Comparison of ENCODE assay signal across 16 cellular contexts in the genomic region with DNA sequence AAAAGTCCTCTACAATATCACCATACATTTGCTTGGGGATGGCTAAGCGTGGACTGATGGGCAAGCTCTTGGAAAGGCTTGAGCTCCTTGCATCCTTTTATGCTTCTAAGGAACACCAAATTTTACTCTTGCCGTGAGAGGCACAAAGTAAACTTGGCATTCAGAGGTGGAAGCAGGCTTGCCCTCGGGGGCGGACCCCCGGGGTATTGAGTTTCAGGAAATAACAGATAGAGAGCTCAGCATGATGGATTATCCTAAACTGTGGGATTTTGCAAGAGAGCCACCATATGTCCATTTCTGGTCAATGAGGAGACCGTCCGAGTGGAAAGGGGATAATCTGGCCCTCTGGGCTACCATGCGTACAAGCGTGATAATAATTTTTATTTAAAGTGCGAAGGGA. TPM values are rescaled to one million over a fixed set of nuclear protein-coding genes. Genes with fewer than 3 reads are reported as not detected.
A peak's percentile ranks its signal among the peaks of the same experiment; 100 is the strongest.
DNase-seq lines count a peak whose midpoint lies in the region; ATAC-seq and TF ChIP-seq lines count a peak whose summit lies in the region.
"Had no signal": no experiment of that assay in that cellular context is flagged by ENCODE, and none has a peak within 500 bp of the region (broad histone marks: within the 10 kb centered on the region; RNA-seq: fewer than 3 reads in every experiment).

No MANE protein-coding gene starts in this region.

- intact Hi-C loops in PC-3 (cut with micrococcal nuclease): no loop called here

- TF ChIP-seq CTCF in neutrophil (IDR thresholded peaks at IDR 0.05): no peak
- TF ChIP-seq CTCF in PC-3 (conservative IDR thresholded peaks at IDR 0.05; ENCODE audit: low read depth, low read length): no peak

- H3K36me3 ChIP-seq in neutrophil (peaks cover 46% of the 10 kb centered on the region), PC-3 (ENCODE audit: low read depth, low read length) (no peaks in the 10 kb centered on the region)

- no peaks in the 10 kb centered on the region for H3K9me2 ChIP-seq in PC-3 (replicated peaks; ENCODE audit: low read length)

- no peak overlapping the region for H3K4me3 Mint-ChIP-seq in T-helper 17 cell

- H3K4me2 ChIP-seq in PC-3 (ENCODE audit: low read length): no peak overlapping the region

- DNase-seq in NCI-H82 (lab: John Stamatoyannopoulos, UW): peak; percentile 44
- DNase-seq in NCI-H82 treated with DMSO at 0.1 percent for 48 hours (lab: John Stamatoyannopoulos, UW; ENCODE audit: unreplicated experiment): no peak
- DNase-seq in T-helper 17 cell: no peak
- peak; percentile 14 for DNase-seq in iPS-NIHi11 (ENCODE audit: low spot score)
- DNase-seq in PC-3: no peak
- DNase-seq: DMS 273 treated with DMSO at 0.1 percent for 48 hours, KG1, MM.1S, NCI-H187, NCI-H2171 treated with DMSO at 0.1 percent for 48 hours, NCI-H510A, SHP77 treated with DMSO at 0.1 percent for 48 hours had no signal

- no peak overlapping the region for H3K9ac ChIP-seq in PC-3 (ENCODE audit: low read length)

- H3K36me3 Mint-ChIP-seq in T-helper 17 cell (ENCODE audit: low read depth): peaks cover 23% of the 10 kb centered on the region

- H3K4me1 ChIP-seq in neutrophil (ENCODE audit: control insufficient read depth in 1 of 2, insufficient read depth in 1 of 2, low read depth in 1 of 2, low read length in 1 of 2): peaks cover 39 to 41% of the 10 kb centered on the region in 2 experiments
- H3K4me1 ChIP-seq in PC-3 (ENCODE audit: insufficient read depth, low read length): no peaks in the 10 kb centered on the region

- no peak overlapping the region for H2AFZ ChIP-seq in PC-3 (ENCODE audit: low read length)

- BruUV-seq in PC-3 (replicated peaks; lab: Mats Ljungman, UMichigan): no TSS peak

- H3K79me2 ChIP-seq in PC-3 (ENCODE audit: low read length): no peaks in the 10 kb centered on the region

- no peaks in the 10 kb centered on the region for H3F3A ChIP-seq in PC-3 (ENCODE audit: low read length, unreplicated experiment)

- peak overlapping the region; percentile 24 for H3K27ac Mint-ChIP-seq in T-helper 17 cell

- H3K27ac ChIP-seq in neutrophil: peak overlapping the region; percentile 82
- no peak overlapping the region for H3K27ac ChIP-seq in PC-3 (ENCODE audit: low read length)
- H3K27ac ChIP-seq: 22Rv1 had no signal

- H3K4me3 ChIP-seq in neutrophil (ENCODE audit: low read depth in 1 of 2, low read length in 1 of 2) (no peak overlapping the region), PC-3 (ENCODE audit: low read length) (no peak overlapping the region)

- CTCF ChIA-PET in PC-3 (lab: Charles Lee): no interaction called here

- POLR2A ChIA-PET in PC-3 (lab: Charles Lee; ENCODE audit: unreplicated experiment): no interaction called here

- H3K27me3 Mint-ChIP-seq in T-helper 17 cell: no peaks in the 10 kb centered on the region

- H3K27me3 ChIP-seq in neutrophil: no peaks in the 10 kb centered on the region
- peaks cover 8% of the 10 kb centered on the region; the same call in 1 of the 2 replicates for H3K27me3 ChIP-seq in PC-3 (ENCODE audit: low read length)

- H3K9me3 ChIP-seq in T-helper 17 cell (ENCODE audit: control insufficient read depth, low read length, poor library complexity, severe bottlenecking) (no peaks in the 10 kb centered on the region), neutrophil (no peaks in the 10 kb centered on the region), PC-3 (ENCODE audit: low read length) (no peaks in the 10 kb centered on the region)

- H4K20me1 ChIP-seq in PC-3 (ENCODE audit: low read length): no peaks in the 10 kb centered on the region

- peaks cover 60% of the 10 kb centered on the region for H3K4me1 Mint-ChIP-seq in T-helper 17 cell

- ATAC-seq in T-helper 17 cell: no peak
- ATAC-seq in PC-3: no peak
- ATAC-seq in GM19023 (IDR thresholded peaks at IDR 0.05; ENCODE audit: unreplicated experiment): no peak
- ATAC-seq in GM21576 (IDR thresholded peaks at IDR 0.05; ENCODE audit: unreplicated experiment): no peak

RNA-seq across cellular contexts. Expression of gene IFI16, which starts 14.0 kb away (rescaled TPM):
- total RNA-seq in T-helper 17 cell (10 to 100 TPM; 68.0 to 82.8 TPM), PC-3 (2014; rRNA removed) (0.98 and 1.3 TPM in 2 replicates)

RNA-seq across cellular contexts. Expression of gene AIM2, which starts 52.8 kb away (rescaled TPM):
- total RNA-seq in T-helper 17 cell: 1 to 10 TPM; 3.4 to 6.0 TPM
- not detected in 2 replicates for total RNA-seq in PC-3 (2014; rRNA removed)

Comparison
In these comparisons a context has a peak if more than half of its experiments do, and no peak if none do; other contexts are left out.
1. DNase-seq: peak in NCI-H82 (single experiment) and iPS-NIHi11 (single experiment); none in NCI-H82 treated with DMSO at 0.1 percent for 48 hours (single experiment), T-helper 17 cell (0 of 3) and PC-3 (single experiment).
2. RNA of gene IFI16, which starts 14.0 kb away (total RNA-seq): 68.0 to 82.8 TPM in T-helper 17 cell; 0.98 to 1.3 TPM in PC-3; every median in the first group is over 10 times any median in the second.